ENCODE assay signal across 8 cellular contexts in the genomic region with DNA sequence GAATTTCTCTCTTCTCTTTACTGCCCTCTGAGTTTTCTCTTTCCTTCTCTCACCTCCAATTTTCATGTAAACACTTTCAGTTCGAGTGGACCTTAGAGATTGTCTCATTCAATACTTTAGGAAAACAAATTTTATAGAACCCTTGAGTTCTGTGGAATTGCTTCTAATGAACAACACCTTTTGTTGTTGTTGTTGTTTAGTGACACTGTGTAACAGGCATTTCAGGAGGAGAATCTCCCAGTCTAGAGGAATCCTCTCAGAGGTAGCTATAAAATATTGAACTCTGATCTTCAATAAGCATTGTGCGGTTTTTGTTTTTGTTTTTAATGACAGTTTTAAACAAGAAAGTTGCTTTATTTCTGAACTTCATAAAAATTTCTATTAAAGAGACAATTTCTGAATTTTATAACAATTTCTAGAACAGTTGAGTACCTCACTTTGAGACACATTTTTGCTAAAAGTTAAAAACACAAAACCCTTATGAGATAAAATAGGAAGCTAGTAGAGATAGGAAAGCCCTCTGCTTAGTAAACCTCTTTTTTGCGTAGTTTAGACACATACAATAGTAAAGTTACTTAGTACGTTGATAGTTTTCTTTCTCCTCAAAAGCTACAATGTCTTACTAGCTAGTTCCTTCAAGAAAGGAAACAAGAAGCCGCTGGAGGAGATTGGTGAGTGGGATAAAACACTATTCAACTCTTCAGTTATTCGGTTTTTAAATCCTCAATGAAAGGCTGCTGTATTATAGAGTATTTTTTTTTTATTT. TPM values are rescaled to one million over a fixed set of nuclear protein-coding genes. Genes with fewer than 3 reads are reported as not detected.
DNase-seq lines count a peak whose midpoint lies in the region; ATAC-seq and TF ChIP-seq lines count a peak whose summit lies in the region.

No MANE protein-coding gene starts in this region.

- no peaks in the 10 kb centered on the region for H3K27me3 ChIP-seq in CD4-positive, alpha-beta memory T cell (ENCODE audit: insufficient read depth, low read length)

- H3K36me3 ChIP-seq in CD4-positive, alpha-beta memory T cell (ENCODE audit: insufficient read depth, low read length): no peaks in the 10 kb centered on the region

- H3K4me1 Mint-ChIP-seq in CD4-positive, alpha-beta memory T cell: peaks cover 15 to 30% (median 24%) of the 10 kb centered on the region in 4 donors
- peaks cover 20% of the 10 kb centered on the region for H3K4me1 Mint-ChIP-seq in nephron

- intact Hi-C loops in CD4-positive, alpha-beta memory T cell (cut with micrococcal nuclease): no loop called here

- H3K27me3 Mint-ChIP-seq in CD4-positive, alpha-beta memory T cell: no peaks in the 10 kb centered on the region
- no peaks in the 10 kb centered on the region for H3K27me3 Mint-ChIP-seq in nephron (ENCODE audit: low read depth)

- no peak overlapping the region for H3K4me3 ChIP-seq in CD4-positive, alpha-beta memory T cell (ENCODE audit: low read length in 2 of 2)

- peaks cover 18% of the 10 kb centered on the region for H3K4me1 ChIP-seq in CD4-positive, alpha-beta memory T cell (ENCODE audit: insufficient read depth, low read length)

- POLR2A ChIA-PET in CD4-positive, alpha-beta memory T cell (lab: Charles Lee; ENCODE audit: partially characterized antibody): interaction anchor here (0.5 to 3.6 kb wide), 3 partner anchors 39 to 761 kb away, joined by 3 to 15 read pairs (median 5); partner anchors contain the start of genes CLCN3 and NEK1

- H3K27ac Mint-ChIP-seq in CD4-positive, alpha-beta memory T cell: peak overlapping the region in 6 of 7 donors; percentile 37 to 99 (median 90)
- H3K27ac Mint-ChIP-seq in nephron: peak overlapping the region in 2 of 3 experiments; percentile 84 to 97

- H3K9me3 ChIP-seq in CD4-positive, alpha-beta memory T cell (ENCODE audit: control insufficient read depth in 1 of 2, low read length in 2 of 2): no peaks in the 10 kb centered on the region

- no peaks in the 10 kb centered on the region for H3K9me3 Mint-ChIP-seq in CD4-positive, alpha-beta memory T cell
- H3K9me3 Mint-ChIP-seq in nephron: no peaks in the 10 kb centered on the region

- no peak overlapping the region for H3K27ac ChIP-seq in CD4-positive, alpha-beta memory T cell (ENCODE audit: low read depth, low read length)
- H3K27ac ChIP-seq in cingulate gyrus (ENCODE audit: low read depth, low read length): peak overlapping the region; percentile 73

- no peak overlapping the region for H3K4me3 Mint-ChIP-seq in CD4-positive, alpha-beta memory T cell
- H3K4me3 Mint-ChIP-seq in nephron: no peak overlapping the region

- CTCF ChIA-PET in CD4-positive, alpha-beta memory T cell (lab: Charles Lee; ENCODE audit: partially characterized antibody): interaction anchor here (1.1 to 2.3 kb wide), 5 partner anchors 18 to 151 kb away, joined by 3 to 10 read pairs (median 4); partner anchors contain the start of genes CLCN3 and NEK1

- no peak for ATAC-seq in GM21737 (IDR thresholded peaks at IDR 0.05; ENCODE audit: unreplicated experiment)

- H3K36me3 Mint-ChIP-seq in CD4-positive, alpha-beta memory T cell: peaks cover 0 to 2% of the 10 kb centered on the region in 2 donors
- peaks cover 2% of the 10 kb centered on the region for H3K36me3 Mint-ChIP-seq in nephron (ENCODE audit: low read depth)

- peak in 1 of 5 donors; percentile 26 for DNase-seq in CD4-positive, alpha-beta memory T cell
- DNase-seq in LoVo (ENCODE audit: low spot score) (peak; percentile 20), ecto neural progenitor cell (ENCODE audit: low spot score) (no peak), iPS-NIHi11 (ENCODE audit: low spot score) (no peak), cerebellum (ENCODE audit: low spot score) (no peak)

- TF ChIP-seq CTCF in nephron (IDR thresholded peaks at IDR 0.05; ENCODE audit: unreplicated experiment in 3 of 3): no peak

RNA-seq across cellular contexts. Expression of gene CLCN3, which starts 38.8 kb away (rescaled TPM):
- 10 to 100 TPM; 37.5 to 37.7 TPM for total RNA-seq in CD4-positive, alpha-beta memory T cell
- 10 to 100 TPM in 1 of 2 donors, 1 to 10 TPM in 1; 6.2 to 13.9 TPM for polyA plus RNA-seq in CD4-positive, alpha-beta memory T cell
- 105 TPM for total RNA-seq in cerebellum

RNA-seq across cellular contexts. Expression of gene NEK1, which starts 46.8 kb away (rescaled TPM):
- total RNA-seq in CD4-positive, alpha-beta memory T cell: 10 to 100 TPM; 18.8 to 24.1 TPM
- 1 to 10 TPM; 6.1 to 8.9 TPM for polyA plus RNA-seq in CD4-positive, alpha-beta memory T cell
- total RNA-seq in cerebellum: 31.6 TPM
